1 cellular context compared by ENCODE assay signal in the genomic region with DNA sequence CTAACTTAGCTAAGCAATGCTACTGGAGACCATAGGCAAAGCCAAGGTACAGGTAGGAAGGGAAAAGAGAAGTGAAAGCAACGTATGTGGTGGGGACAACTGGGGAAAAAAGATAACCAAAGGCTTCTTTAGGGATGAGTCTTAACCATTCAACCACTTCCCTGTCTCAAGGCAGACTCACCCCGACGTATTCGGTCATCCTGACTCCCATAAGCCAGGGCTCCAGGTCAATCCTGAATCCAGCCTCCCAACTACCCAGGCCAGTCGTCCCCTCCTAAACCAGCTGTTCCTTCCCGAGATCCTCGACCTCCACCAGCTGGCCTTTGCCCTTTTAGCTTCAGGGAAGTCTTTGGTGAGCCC.
TF ChIP-seq lines count a peak whose summit lies in the region.

No MANE protein-coding gene starts in this region.

TF ChIP-seq in H1, 55 proteins besides CTCF, POLR2A, EP300 and RAD21:
- TF ChIP-seq CHD2 (IDR thresholded peaks at IDR 0.05; ENCODE audit: low read length) (no peak), RBBP5 (IDR thresholded peaks at IDR 0.05; ENCODE audit: borderline replicate concordance, low read depth, low read length) (no peak), CTBP2 (IDR thresholded peaks at IDR 0.05; ENCODE audit: borderline replicate concordance, insufficient read depth, insufficient read length, low read length) (no peak), CEBPB (IDR thresholded peaks at IDR 0.05; ENCODE audit: low read depth, low read length) (no peak)
